8 cellular contexts compared by ENCODE assay signal in the genomic region with DNA sequence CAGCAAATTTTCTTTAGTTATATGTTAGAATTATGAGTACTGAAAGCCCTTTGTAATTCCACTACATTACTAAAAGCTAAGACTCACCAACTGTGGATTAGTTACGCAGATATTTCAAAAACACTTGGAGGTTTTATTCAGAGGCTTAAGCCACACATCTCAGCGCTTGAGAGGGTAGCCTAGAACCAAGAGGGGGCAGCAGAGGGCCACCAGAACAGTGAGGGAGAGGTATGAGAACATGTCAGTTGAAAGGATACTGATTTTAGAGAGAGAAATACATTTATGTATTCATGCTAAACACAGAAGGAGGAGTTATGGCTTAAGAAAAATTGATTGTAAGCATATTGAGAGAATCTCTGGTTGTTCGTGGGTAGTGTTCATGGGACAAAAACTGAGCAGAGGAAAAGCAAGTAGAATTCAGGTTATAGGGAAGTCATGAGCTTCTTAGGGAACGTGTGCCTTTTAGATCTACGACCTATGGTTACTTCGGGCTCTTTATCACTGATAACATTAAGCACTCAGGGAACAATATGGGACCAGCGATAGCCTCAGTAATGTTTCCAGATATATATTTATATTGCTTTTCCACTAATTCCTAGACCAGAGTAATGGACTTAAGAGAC. TPM values are rescaled to one million over a fixed set of nuclear protein-coding genes. Genes with fewer than 3 reads are reported as not detected.
DNase-seq lines count a peak whose midpoint lies in the region; ATAC-seq, FAIRE-seq and TF ChIP-seq lines count a peak whose summit lies in the region.

No MANE protein-coding gene starts in this region.

- H3K4me3 ChIP-seq in A673 (ENCODE audit: low read depth, low read length, poor library complexity, severe bottlenecking) (no peak overlapping the region), astrocyte (ENCODE audit: insufficient read depth, low read depth, low read length) (no peak overlapping the region), spleen (no peak overlapping the region)

- H3K36me3 Mint-ChIP-seq in astrocyte (ENCODE audit: low read depth, unreplicated experiment) = peaks cover 20% of the 10 kb centered on the region

- CTCF ChIA-PET in A673 (lab: Charles Lee) = interaction anchor here (0.6 to 3.5 kb wide), 7 partner anchors 39 to 1071 kb away, joined by 3 to 42 read pairs (median 4); no protein-coding TSS in a partner anchor

- ATAC-seq in GM18511 (IDR thresholded peaks at IDR 0.05; ENCODE audit: unreplicated experiment) (peak; percentile 93), HG02973 (IDR thresholded peaks at IDR 0.05; ENCODE audit: unreplicated experiment) (peak; percentile 91)

- no peak for TF ChIP-seq POLR2A in spleen (IDR thresholded peaks at IDR 0.05)

- intact Hi-C loops in A673 (cut with micrococcal nuclease; ENCODE audit: unreplicated experiment) = loop anchor here (1.0 to 2.0 kb wide), 3 partner anchors 39 to 347 kb away; no protein-coding TSS in a partner anchor
- intact Hi-C loops in spleen (cut with DNase I; ENCODE audit: low total_unique reads) = no loop called here

- H2AFZ ChIP-seq in astrocyte (ENCODE audit: low read depth, low read length) = peak overlapping the region; percentile 36

- H3K27me3 ChIP-seq in A673 (replicated peaks; ENCODE audit: insufficient read depth, low read depth, low read length, poor library complexity) (no peaks in the 10 kb centered on the region), astrocyte (ENCODE audit: insufficient read depth, low read length) (no peaks in the 10 kb centered on the region), spleen (replicated peaks in 1 of 7) (no peaks in the 10 kb centered on the region)

- DNase-seq in A673 (ENCODE audit: low spot score) = peak; percentile 89
- DNase-seq in NCI-H1930 (lab: John Stamatoyannopoulos, UW) = peak; percentile 10 to 52
- peak; percentile 15 for DNase-seq in T-helper 22 cell (ENCODE audit: low read depth)
- peak; percentile 39 for DNase-seq in astrocyte (ENCODE audit: low read depth)
- peak; percentile 49 to 75 for DNase-seq in hippocampal formation (lab: John Stamatoyannopoulos, UW)
- DNase-seq in spleen = peak; percentile 79

- no peaks in the 10 kb centered on the region for H4K20me1 ChIP-seq in astrocyte (ENCODE audit: insufficient read depth, low read length)

- H3K4me1 ChIP-seq in A673 (ENCODE audit: insufficient read depth, low read length, poor library complexity, severe bottlenecking) (no peaks in the 10 kb centered on the region), astrocyte (ENCODE audit: insufficient read depth, low read length) (no peaks in the 10 kb centered on the region), spleen (peaks cover 0 to 5% (median 0%) of the 10 kb centered on the region in 6 donors)

- H3K27me3 Mint-ChIP-seq in astrocyte (ENCODE audit: low read depth, unreplicated experiment) = no peaks in the 10 kb centered on the region

- WGBS in spleen, 5 donors = 25 to 35% (median 28%) methylated on average over 7 of the region's 7 CpGs

- H3K9ac ChIP-seq in astrocyte (ENCODE audit: low read length) = no peak overlapping the region

- no peak overlapping the region for H3K4me2 ChIP-seq in astrocyte (ENCODE audit: low read length)

- H3K79me2 ChIP-seq in astrocyte (ENCODE audit: insufficient read depth, low read length) = no peaks in the 10 kb centered on the region

- POLR2A ChIA-PET in A673 (lab: Charles Lee; ENCODE audit: low non-redundant PET) = interaction anchor here (0.7 kb wide), 1 partner anchor 243 kb away, joined by 3 read pairs; no protein-coding TSS in a partner anchor

- peaks cover 12% of the 10 kb centered on the region for H3K4me1 Mint-ChIP-seq in astrocyte (ENCODE audit: low read depth, unreplicated experiment)

- FAIRE-seq in astrocyte (lab: Jason Lieb, UNC) = peak; percentile 73

- H3K36me3 ChIP-seq in A673 (ENCODE audit: insufficient read depth, low read length, poor library complexity, severe bottlenecking) (no peaks in the 10 kb centered on the region), astrocyte (ENCODE audit: insufficient read depth, low read length) (no peaks in the 10 kb centered on the region), spleen (no peaks in the 10 kb centered on the region)

- H3K4me3 Mint-ChIP-seq in astrocyte (ENCODE audit: unreplicated experiment) = no peak overlapping the region

- no peak overlapping the region for H3K27ac ChIP-seq in A673 (ENCODE audit: low read depth, low read length, poor library complexity, severe bottlenecking)
- H3K27ac ChIP-seq in astrocyte (ENCODE audit: low read depth, low read length) = no peak overlapping the region
- H3K27ac ChIP-seq in spleen = no peak overlapping the region

- H3K9me3 Mint-ChIP-seq in astrocyte (ENCODE audit: unreplicated experiment) = peaks cover 4% of the 10 kb centered on the region

- TF ChIP-seq CTCF in A673 (conservative IDR thresholded peaks at IDR 0.05; ENCODE audit: low read depth, low read length) (peak; percentile 96), astrocyte (IDR thresholded peaks at IDR 0.05; ENCODE audit: insufficient read depth, low read depth, low read length) (peak; percentile 95), spleen (IDR thresholded peaks at IDR 0.05 in 8 of 11, conservative IDR thresholded peaks at IDR 0.05 in 3 of 11) (peak in 10 of 11 experiments; percentile 22 to 89 (median 78))

- no TSS peak for BruUV-seq in A673 (replicated peaks; lab: Mats Ljungman, UMichigan)

- no peak overlapping the region for H3K27ac Mint-ChIP-seq in astrocyte (ENCODE audit: unreplicated experiment)

- H3K9me3 ChIP-seq in A673 (ENCODE audit: low read depth, low read length, poor library complexity, severe bottlenecking) = no peaks in the 10 kb centered on the region
- H3K9me3 ChIP-seq in astrocyte (ENCODE audit: insufficient read depth, low read depth, low read length) = no peaks in the 10 kb centered on the region
- peaks cover 0 to 17% (median 13%) of the 10 kb centered on the region in 8 donors for H3K9me3 ChIP-seq in spleen

RNA-seq across cellular contexts. Expression of a gene that starts 20.4 kb away (rescaled TPM):
- 81.6 and 82.9 TPM in 2 replicates for total RNA-seq in A673 (2021)
- 203 and 227 TPM in 2 replicates for total RNA-seq in astrocyte
- total RNA-seq in spleen = 100 to 1,000 TPM; 120 to 191 (median 162) TPM
- polyA plus RNA-seq in spleen = 10 to 100 TPM; 26.6 to 49.2 (median 44.7) TPM

Comparison
In these comparisons a context has a peak if more than half of its experiments do, and no peak if none do; other contexts are left out.
1. DNase-seq: peak in every context shown above with its lines; median percentile 89 in A673; 79 in spleen; 62 in hippocampal formation; 39 in astrocyte; 31 in NCI-H1930; 15 in T-helper 22 cell.